18 cellular contexts compared by ENCODE assay signal in genomic region chr9:98360176-98360708, GRCh38.
DNase-seq lines count a peak whose midpoint lies in the region; ATAC-seq, FAIRE-seq and TF ChIP-seq lines count a peak whose summit lies in the region.
"Had no signal": no experiment of that assay in that cellular context is flagged by ENCODE, and none has a peak within 500 bp of the region (broad histone marks: within the 10 kb centered on the region; RNA-seq: fewer than 3 reads in every experiment).

No MANE protein-coding gene starts in this region.

- peak in 1 of 3 donors; percentile 16 for DNase-seq in CD4-positive, CD25-positive, alpha-beta regulatory T cell
- DNase-seq in GM23338 (ENCODE audit: low spot score) = peak; percentile 21
- DNase-seq in K562 (ENCODE audit: extremely low read depth in 1 of 4, low spot score in 3 of 4) = no peak
- DNase-seq in neural progenitor cell (ENCODE audit: low spot score) = peak; percentile 17
- no peak for DNase-seq in cerebellum (ENCODE audit: low spot score)
- DNase-seq in T-helper 17 cell = no peak
- no peak for DNase-seq in neuronal stem cell (ENCODE audit: low spot score)
- DNase-seq: CD8-positive, alpha-beta memory T cell; COR-L47; DMS153; DMS79; GDM1; H9; KBM-7 had no signal

- CTCF ChIA-PET in K562 (lab: Yijun Ruan, JAX; ENCODE audit: low intra/inter-chr PET ratio) = no interaction called here

- no peak overlapping the region for H2BK15ac ChIP-seq in neuronal stem cell (ENCODE audit: low read length)

- no peaks in the 10 kb centered on the region for H3K27me3 ChIP-seq in CD4-positive, CD25-positive, alpha-beta regulatory T cell (ENCODE audit: control insufficient read depth, insufficient read depth, low read length)
- H3K27me3 ChIP-seq in GM23338 (ENCODE audit: insufficient read depth) (no peaks in the 10 kb centered on the region), K562 (ENCODE audit: control insufficient read depth in 2 of 2, insufficient read depth in 2 of 2, low read length in 2 of 2) (no peaks in the 10 kb centered on the region), neural progenitor cell (no peaks in the 10 kb centered on the region), neuronal stem cell (ENCODE audit: control insufficient read depth in 3 of 3, insufficient read depth in 3 of 3, low read depth in 1 of 3, low read length in 3 of 3) (peaks cover 0 to 11% (median 2%) of the 10 kb centered on the region in 3 experiments)
- H3K27me3 ChIP-seq: BLaER1 treated with 17β-estradiol and CSF1 and Interleukin-3, amounts not matched to agents 10 nM and 100 nM had no signal

- H3K9me1 ChIP-seq in K562 (ENCODE audit: control insufficient read depth, insufficient read depth, low read length) = no peaks in the 10 kb centered on the region

- no peak overlapping the region for H3K4me3 Mint-ChIP-seq in CD4-positive, CD25-positive, alpha-beta regulatory T cell
- H3K4me3 Mint-ChIP-seq in GM23338 (no peak overlapping the region), neural progenitor cell (no peak overlapping the region), T-helper 17 cell (no peak overlapping the region)
- H3K4me3 Mint-ChIP-seq: B cell; CD8-positive, alpha-beta memory T cell; H9 had no signal

- H3K4ac ChIP-seq in neuronal stem cell (ENCODE audit: low read length) = no peak overlapping the region

- H4K8ac ChIP-seq in neuronal stem cell (ENCODE audit: low read depth, low read length) = no peak overlapping the region

- no peak overlapping the region for H2BK5ac ChIP-seq in neuronal stem cell (ENCODE audit: low read length)

- peaks cover 4 to 5% of the 10 kb centered on the region in 2 experiments for H3K9me3 ChIP-seq in CD4-positive, CD25-positive, alpha-beta regulatory T cell (ENCODE audit: control insufficient read depth in 2 of 2, low read length in 2 of 2)
- H3K9me3 ChIP-seq in K562 (replicated peaks; ENCODE audit: control insufficient read depth, insufficient read depth, low read depth, low read length) (peaks cover 8% of the 10 kb centered on the region), neural progenitor cell (ENCODE audit: low read depth) (peaks cover 3% of the 10 kb centered on the region), T-helper 17 cell (ENCODE audit: control insufficient read depth, low read length, poor library complexity, severe bottlenecking) (no peaks in the 10 kb centered on the region), neuronal stem cell (replicated peaks in 1 of 2; ENCODE audit: control insufficient read depth in 2 of 2, insufficient read depth in 1 of 2, low read depth in 1 of 2, low read length in 2 of 2) (peaks cover under 1 to 3% of the 10 kb centered on the region in 2 donors)

- H3K9me2 ChIP-seq in GM23338 (ENCODE audit: insufficient read depth) = no peaks in the 10 kb centered on the region

- ATAC-seq in CD4-positive, CD25-positive, alpha-beta regulatory T cell (ENCODE audit: low read depth in 2 of 2) = no peak
- ATAC-seq in GM23338 (no peak), K562 (peak; percentile 60), T-helper 17 cell (no peak)
- ATAC-seq: GM12878 had no signal

- TF ChIP-seq POLR2A in K562 (conservative IDR thresholded peaks at IDR 0.05) = no peak

- no peaks in the 10 kb centered on the region for H3K36me3 ChIP-seq in CD4-positive, CD25-positive, alpha-beta regulatory T cell (ENCODE audit: control insufficient read depth, insufficient read depth, low read length)
- H3K36me3 ChIP-seq in GM23338 (ENCODE audit: insufficient read depth) (0 out of 2 replicates have a peak, but pooled peaks cover 1% of the 10 kb centered on the region), K562 (ENCODE audit: control insufficient read depth, insufficient read depth, low read length) (no peaks in the 10 kb centered on the region), neural progenitor cell (no peaks in the 10 kb centered on the region), neuronal stem cell (replicated peaks in 1 of 2; ENCODE audit: control insufficient read depth in 2 of 2, insufficient read depth in 2 of 2, low read length in 2 of 2) (no peaks in the 10 kb centered on the region)
- H3K36me3 ChIP-seq: BLaER1 treated with 17β-estradiol and CSF1 and Interleukin-3, amounts not matched to agents 10 nM and 100 nM had no signal

- peaks cover 2% of the 10 kb centered on the region for H3K36me3 Mint-ChIP-seq in CD4-positive, CD25-positive, alpha-beta regulatory T cell
- peaks cover 3% of the 10 kb centered on the region for H3K36me3 Mint-ChIP-seq in GM23338 (ENCODE audit: low read depth)
- peaks cover 1% of the 10 kb centered on the region for H3K36me3 Mint-ChIP-seq in neural progenitor cell
- no peaks in the 10 kb centered on the region for H3K36me3 Mint-ChIP-seq in T-helper 17 cell (ENCODE audit: low read depth)

- H2BK12ac ChIP-seq in neuronal stem cell (ENCODE audit: low read length) = no peak overlapping the region

- peaks cover 3% of the 10 kb centered on the region for H3K79me1 ChIP-seq in neuronal stem cell (ENCODE audit: low read depth, low read length)

- H3K4me1 ChIP-seq in CD4-positive, CD25-positive, alpha-beta regulatory T cell (ENCODE audit: control insufficient read depth, insufficient read depth, low read length, poor library complexity, severe bottlenecking) = peaks cover 36% of the 10 kb centered on the region
- H3K4me1 ChIP-seq in GM23338 (ENCODE audit: insufficient read depth) (no peaks in the 10 kb centered on the region), K562 (replicated peaks in 1 of 2; ENCODE audit: control insufficient read depth in 2 of 2, insufficient read depth in 2 of 2, low read length in 2 of 2) (no peaks in the 10 kb centered on the region; a peak in 1 of 5 replicates), neural progenitor cell (no peaks in the 10 kb centered on the region), neuronal stem cell (ENCODE audit: control insufficient read depth in 2 of 2, insufficient read depth in 1 of 2, low read depth in 1 of 2, low read length in 2 of 2) (no peaks in the 10 kb centered on the region)

- no peak for TF ChIP-seq EP300 in K562 (IDR thresholded peaks at IDR 0.05; ENCODE audit: low read length)

- no peak overlapping the region for H2BK120ac ChIP-seq in neuronal stem cell (ENCODE audit: low read depth, low read length)

- WGBS in K562 (ENCODE audit: insufficient coverage, low coverage, missing lambda C conversion rate) = 15% methylated on average over 2 of the region's 2 CpGs
- no CpG with 5 or more reads among the region's 2 CpGs for WGBS in neuronal stem cell (ENCODE audit: extremely low coverage in 2 of 2, insufficient read length in 2 of 2, insufficient replicate concordance in 1 of 2), 2 donors

- intact Hi-C loops in K562 (cut with micrococcal nuclease) = no loop called here

- H4K91ac ChIP-seq in neuronal stem cell (ENCODE audit: low read depth, low read length, poor library complexity) = no peak overlapping the region

- H3K9me3 Mint-ChIP-seq in CD4-positive, CD25-positive, alpha-beta regulatory T cell = peaks cover 2 to 8% (median 4%) of the 10 kb centered on the region in 7 donors
- H3K9me3 Mint-ChIP-seq in GM23338 (peaks cover 9% of the 10 kb centered on the region), neural progenitor cell (peaks cover 5% of the 10 kb centered on the region)

- no peak overlapping the region for H3K23ac ChIP-seq in neuronal stem cell (ENCODE audit: low read depth, low read length, poor library complexity)

- TF ChIP-seq CTCF in GM23338 (conservative IDR thresholded peaks at IDR 0.05; ENCODE audit: low read depth in 2 of 2) = no peak
- no peak for TF ChIP-seq CTCF in K562 (IDR thresholded peaks at IDR 0.05 in 2 of 3, conservative IDR thresholded peaks at IDR 0.05 in 1 of 3; ENCODE audit: insufficient read depth in 2 of 3, low read depth in 1 of 3, low read length in 3 of 3)
- TF ChIP-seq CTCF in neural progenitor cell (IDR thresholded peaks at IDR 0.05) = no peak

- peak overlapping the region in 2 of 3 donors; percentile 86 to 89 for H3K27ac Mint-ChIP-seq in CD4-positive, CD25-positive, alpha-beta regulatory T cell
- H3K27ac Mint-ChIP-seq in GM23338 = no peak overlapping the region
- no peak overlapping the region for H3K27ac Mint-ChIP-seq in neural progenitor cell
- H3K27ac Mint-ChIP-seq in T-helper 17 cell = no peak overlapping the region
- H3K27ac Mint-ChIP-seq: B cell had no signal

- peak; percentile 64 for FAIRE-seq in K562 (lab: Jason Lieb, UNC)
- FAIRE-seq: GM12878, H1 had no signal

- H3K27me3 Mint-ChIP-seq in CD4-positive, CD25-positive, alpha-beta regulatory T cell = peaks cover 4% of the 10 kb centered on the region
- H3K27me3 Mint-ChIP-seq in GM23338 (ENCODE audit: insufficient read depth, low read depth, poor library complexity) (peaks cover 6% of the 10 kb centered on the region), neural progenitor cell (ENCODE audit: insufficient read depth, low read depth) (peaks cover 9% of the 10 kb centered on the region), T-helper 17 cell (peaks cover 49% of the 10 kb centered on the region)

- POLR2A ChIA-PET in K562 (lab: Yijun Ruan, JAX) = interaction anchor here (1.0 kb wide), 1 partner anchor 34 kb away, joined by 3 read pairs; no protein-coding TSS in a partner anchor

- H3K18ac ChIP-seq in neuronal stem cell (ENCODE audit: low read length) = no peak overlapping the region

- no peak overlapping the region for H3K9ac ChIP-seq in K562 (ENCODE audit: insufficient read depth in 1 of 2, low read depth in 2 of 2, low read length in 2 of 2)
- no peak overlapping the region for H3K9ac ChIP-seq in neural progenitor cell
- no peak overlapping the region for H3K9ac ChIP-seq in neuronal stem cell (ENCODE audit: low read depth, low read length, poor library complexity)
- H3K9ac ChIP-seq: BLaER1 treated with 17β-estradiol and CSF1 and Interleukin-3, amounts not matched to agents 10 nM and 100 nM had no signal

- no TSS peak for BruUV-seq in K562 (replicated peaks; lab: Mats Ljungman, UMichigan)

- no peak overlapping the region for H3K4me3 ChIP-seq in CD4-positive, CD25-positive, alpha-beta regulatory T cell (ENCODE audit: low read depth, low read length)
- H3K4me3 ChIP-seq in GM23338 (no peak overlapping the region), K562 (no peak overlapping the region), neural progenitor cell (no peak overlapping the region), neuronal stem cell (ENCODE audit: low read length in 2 of 2) (no peak overlapping the region)
- H3K4me3 ChIP-seq: BLaER1 treated with 17β-estradiol and CSF1 and Interleukin-3, amounts not matched to agents 10 nM and 100 nM; GM12878 had no signal

- no peak overlapping the region for H3K14ac ChIP-seq in neuronal stem cell (ENCODE audit: low read length)

- in situ Hi-C loops in K562 (cut with MboI) = no loop called here

- H3K79me2 ChIP-seq in GM23338 (replicated peaks; ENCODE audit: insufficient read depth) (no peaks in the 10 kb centered on the region), K562 (ENCODE audit: control insufficient read depth, insufficient read depth, low read length) (no peaks in the 10 kb centered on the region), neural progenitor cell (ENCODE audit: low read depth) (no peaks in the 10 kb centered on the region)

- H3F3A ChIP-seq in GM23338 (replicated peaks; ENCODE audit: low read depth) = no peaks in the 10 kb centered on the region
- no peaks in the 10 kb centered on the region for H3F3A ChIP-seq in neural progenitor cell (ENCODE audit: low read depth)

- H3K4me2 ChIP-seq in GM23338 (no peak overlapping the region), K562 (ENCODE audit: insufficient read depth, low read length) (no peak overlapping the region), neural progenitor cell (no peak overlapping the region), neuronal stem cell (ENCODE audit: insufficient read depth, low read length, poor library complexity, severe bottlenecking) (no peak overlapping the region)
- H3K4me2 ChIP-seq: BLaER1 treated with 17β-estradiol and CSF1 and Interleukin-3, amounts not matched to agents 10 nM and 100 nM had no signal

- H2AFZ ChIP-seq in GM23338 (no peak overlapping the region), K562 (ENCODE audit: low read depth, low read length) (no peak overlapping the region), neural progenitor cell (replicated peaks) (no peak overlapping the region), neuronal stem cell (ENCODE audit: low read length) (no peak overlapping the region)

- H4K20me1 ChIP-seq in GM23338 (replicated peaks; ENCODE audit: insufficient read depth) (no peaks in the 10 kb centered on the region), K562 (replicated peaks; ENCODE audit: control insufficient read depth, insufficient read depth, low read length) (no peaks in the 10 kb centered on the region), neural progenitor cell (ENCODE audit: low read depth) (no peaks in the 10 kb centered on the region)
- H4K20me1 ChIP-seq: BLaER1 treated with 17β-estradiol and CSF1 and Interleukin-3, amounts not matched to agents 10 nM and 100 nM had no signal

- no peak for TF ChIP-seq RAD21 in K562 (CRISPR knock-in tag; conservative IDR thresholded peaks at IDR 0.05 in 1 of 2, IDR thresholded peaks at IDR 0.05 in 1 of 2)

- H2AK5ac ChIP-seq in neuronal stem cell (ENCODE audit: low read depth, low read length) = no peak overlapping the region

- H3K4me1 Mint-ChIP-seq in CD4-positive, CD25-positive, alpha-beta regulatory T cell = peaks cover 0 to 54% (median 19%) of the 10 kb centered on the region in 4 donors
- peaks cover 7% of the 10 kb centered on the region; the same call in 2 of the 3 replicates for H3K4me1 Mint-ChIP-seq in GM23338
- H3K4me1 Mint-ChIP-seq in neural progenitor cell = peaks cover 7% of the 10 kb centered on the region
- no peaks in the 10 kb centered on the region for H3K4me1 Mint-ChIP-seq in T-helper 17 cell
- H3K4me1 Mint-ChIP-seq: B cell; CD8-positive, alpha-beta memory T cell had no signal

- H3K27ac ChIP-seq in CD4-positive, CD25-positive, alpha-beta regulatory T cell (ENCODE audit: insufficient read depth, low read length, poor library complexity, severe bottlenecking) = no peak overlapping the region
- H3K27ac ChIP-seq in GM23338 (ENCODE audit: low read depth) (no peak overlapping the region), K562 (ENCODE audit: extremely low read depth, low read depth, low read length) (no peak overlapping the region), neural progenitor cell (no peak overlapping the region), neuronal stem cell (replicated peaks; ENCODE audit: low read length) (no peak overlapping the region)
- H3K27ac ChIP-seq: BLaER1 treated with 17β-estradiol and CSF1 and Interleukin-3, amounts not matched to agents 10 nM and 100 nM had no signal

Comparison
In these comparisons a context has a peak if more than half of its experiments do, and no peak if none do; other contexts are left out.
1. DNase-seq: peak in GM23338 (single experiment) and neural progenitor cell (single experiment); none in K562 (0 of 4), cerebellum (single experiment), T-helper 17 cell (0 of 3) and neuronal stem cell (single experiment).
2. H3K27ac Mint-ChIP-seq: peak in CD4-positive, CD25-positive, alpha-beta regulatory T cell (2 of 3); none in GM23338 (single experiment), neural progenitor cell (single experiment) and T-helper 17 cell (single experiment).